ENCODE assay signal across 1 cellular context in the genomic region with DNA sequence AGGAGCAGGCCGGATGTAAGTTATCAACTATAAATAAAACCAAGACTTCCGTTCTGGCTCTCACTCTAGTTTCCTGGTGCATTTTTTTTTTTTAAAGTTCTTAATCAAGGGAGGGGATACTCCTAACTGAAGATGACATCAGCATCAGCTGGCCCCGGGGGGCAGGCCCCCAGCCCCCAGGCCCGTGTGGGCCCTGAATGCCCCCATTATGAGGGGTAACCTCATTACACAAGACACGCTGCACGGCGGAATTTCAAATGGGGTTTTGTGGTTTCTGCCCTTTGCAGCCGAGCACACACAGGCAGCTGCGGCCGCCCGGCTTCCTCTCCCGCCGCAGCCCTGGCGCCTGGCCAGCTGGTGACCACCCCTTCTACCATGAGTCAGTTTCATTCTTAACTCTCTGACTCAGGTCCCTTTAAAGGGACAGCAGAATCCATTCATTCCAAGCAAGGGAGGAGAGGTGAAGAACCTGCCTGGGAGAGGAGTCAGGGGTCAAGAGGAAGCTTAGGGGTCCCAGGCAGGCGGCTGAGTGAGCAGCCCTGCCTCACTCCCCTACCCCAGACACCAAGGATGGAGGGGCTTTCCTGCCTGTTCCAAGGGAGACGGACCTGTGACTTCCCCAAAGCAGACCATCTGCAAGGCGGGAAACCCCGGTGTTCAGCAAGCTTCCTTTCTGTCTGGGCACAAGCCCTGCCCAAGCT.
TF ChIP-seq lines count a peak whose summit lies in the region.

No MANE protein-coding gene starts in this region.

TF ChIP-seq in K562, 482 proteins besides CTCF, POLR2A, EP300 and RAD21 (continued from another document and continues in another):
- no peak for TF ChIP-seq ZNF174 (CRISPR knock-in tag; IDR thresholded peaks at IDR 0.05)
- TF ChIP-seq NFIC (IDR thresholded peaks at IDR 0.05): peak; percentile 99
- TF ChIP-seq PCBP2 (IDR thresholded peaks at IDR 0.05; ENCODE audit: low read depth, low read length, poor library complexity, severe bottlenecking): no peak
- no peak for TF ChIP-seq HIVEP1 (CRISPR knock-in tag; IDR thresholded peaks at IDR 0.05)
- no peak for TF ChIP-seq ZNF780A (CRISPR knock-in tag; IDR thresholded peaks at IDR 0.05)
- peak; percentile 28; the same call in 1 of the 2 replicates for TF ChIP-seq MAFK (IDR thresholded peaks at IDR 0.05; ENCODE audit: low read length)
- TF ChIP-seq MAFF (IDR thresholded peaks at IDR 0.05; ENCODE audit: low read length): no peak; the same call in 1 of the 2 replicates
- TF ChIP-seq, protein P1, sequence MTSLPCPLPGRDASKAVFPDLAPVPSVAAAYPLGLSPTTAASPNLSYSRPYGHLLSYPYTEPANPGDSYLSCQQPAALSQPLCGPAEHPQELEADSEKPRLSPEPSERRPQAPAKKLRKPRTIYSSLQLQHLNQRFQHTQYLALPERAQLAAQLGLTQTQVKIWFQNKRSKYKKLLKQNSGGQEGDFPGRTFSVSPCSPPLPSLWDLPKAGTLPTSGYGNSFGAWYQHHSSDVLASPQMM (CRISPR knock-in tag; IDR thresholded peaks at IDR 0.05): no peak
- TF ChIP-seq ZNF263 (CRISPR knock-in tag; IDR thresholded peaks at IDR 0.05; ENCODE audit: borderline replicate concordance): no peak
- TF ChIP-seq HDAC8 (tag; IDR thresholded peaks at IDR 0.05): no peak
- TF ChIP-seq SMC3 (conservative IDR thresholded peaks at IDR 0.05; ENCODE audit: insufficient read depth, low read depth, low read length): no peak
- TF ChIP-seq, protein P2, sequence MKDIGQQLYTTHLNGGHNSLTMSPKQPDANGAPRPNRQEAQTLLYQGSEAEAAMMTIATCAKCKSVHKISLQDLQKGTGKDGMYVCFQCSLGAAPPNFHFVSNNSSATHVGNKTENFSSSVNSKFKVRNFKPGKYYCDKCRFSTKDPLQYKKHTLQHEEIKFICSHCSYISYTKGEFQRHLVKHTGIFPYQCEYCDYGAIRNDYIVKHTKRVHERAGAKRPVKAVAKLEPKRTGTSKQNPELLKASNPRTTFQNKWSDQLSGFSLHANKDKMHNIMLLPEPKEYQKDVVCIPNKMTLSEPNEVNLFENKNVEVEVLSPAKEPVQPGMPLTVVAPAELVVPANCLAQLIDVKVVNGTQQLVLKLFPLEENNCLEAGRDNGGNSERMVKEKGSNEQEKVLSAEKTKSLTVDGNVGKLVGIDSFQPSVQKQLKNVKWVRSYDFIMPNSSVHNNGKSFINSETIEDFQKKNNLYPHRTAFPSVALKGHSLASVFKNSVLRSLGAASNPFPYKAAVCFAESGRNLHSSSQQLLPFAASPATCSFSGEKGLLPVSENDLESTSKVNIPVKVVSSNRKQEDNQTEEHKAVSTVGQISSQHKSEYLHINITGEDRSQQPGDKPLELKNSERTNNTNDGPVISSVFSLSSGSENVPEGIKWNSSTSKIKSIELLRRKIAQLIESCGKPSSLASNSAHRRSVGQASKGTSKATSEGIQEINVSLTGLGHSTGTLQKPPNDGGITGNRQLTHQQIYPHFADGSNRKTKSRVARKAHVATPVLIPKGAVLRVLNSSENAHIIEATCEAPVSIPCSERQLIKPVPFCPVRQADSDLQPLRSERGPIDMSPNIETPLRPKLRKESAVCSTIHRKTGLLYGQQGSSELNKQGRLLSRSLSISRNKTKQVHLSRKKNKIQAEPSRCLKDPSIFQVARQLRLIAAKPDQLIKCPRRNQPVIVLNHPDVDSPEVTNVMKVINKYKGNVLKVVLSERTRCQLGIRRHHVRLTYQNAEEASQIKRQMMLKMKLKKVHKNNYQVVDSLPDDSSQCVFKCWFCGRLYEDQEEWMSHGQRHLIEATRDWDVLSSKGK (CRISPR knock-in tag; IDR thresholded peaks at IDR 0.05): no peak
- TF ChIP-seq, protein P3, sequence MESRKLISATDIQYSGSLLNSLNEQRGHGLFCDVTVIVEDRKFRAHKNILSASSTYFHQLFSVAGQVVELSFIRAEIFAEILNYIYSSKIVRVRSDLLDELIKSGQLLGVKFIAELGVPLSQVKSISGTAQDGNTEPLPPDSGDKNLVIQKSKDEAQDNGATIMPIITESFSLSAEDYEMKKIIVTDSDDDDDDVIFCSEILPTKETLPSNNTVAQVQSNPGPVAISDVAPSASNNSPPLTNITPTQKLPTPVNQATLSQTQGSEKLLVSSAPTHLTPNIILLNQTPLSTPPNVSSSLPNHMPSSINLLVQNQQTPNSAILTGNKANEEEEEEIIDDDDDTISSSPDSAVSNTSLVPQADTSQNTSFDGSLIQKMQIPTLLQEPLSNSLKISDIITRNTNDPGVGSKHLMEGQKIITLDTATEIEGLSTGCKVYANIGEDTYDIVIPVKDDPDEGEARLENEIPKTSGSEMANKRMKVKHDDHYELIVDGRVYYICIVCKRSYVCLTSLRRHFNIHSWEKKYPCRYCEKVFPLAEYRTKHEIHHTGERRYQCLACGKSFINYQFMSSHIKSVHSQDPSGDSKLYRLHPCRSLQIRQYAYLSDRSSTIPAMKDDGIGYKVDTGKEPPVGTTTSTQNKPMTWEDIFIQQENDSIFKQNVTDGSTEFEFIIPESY (CRISPR knock-in tag; IDR thresholded peaks at IDR 0.05): no peak
- no peak for TF ChIP-seq CHD1 (IDR thresholded peaks at IDR 0.05; ENCODE audit: low read length)
- no peak for TF ChIP-seq HNRNPL (IDR thresholded peaks at IDR 0.05; ENCODE audit: low read depth, low read length)
- no peak for TF ChIP-seq TFAM (CRISPR knock-in tag; conservative IDR thresholded peaks at IDR 0.05)
- peak; percentile 93 for TF ChIP-seq DPF2 (IDR thresholded peaks at IDR 0.05)
- TF ChIP-seq, protein P4, sequence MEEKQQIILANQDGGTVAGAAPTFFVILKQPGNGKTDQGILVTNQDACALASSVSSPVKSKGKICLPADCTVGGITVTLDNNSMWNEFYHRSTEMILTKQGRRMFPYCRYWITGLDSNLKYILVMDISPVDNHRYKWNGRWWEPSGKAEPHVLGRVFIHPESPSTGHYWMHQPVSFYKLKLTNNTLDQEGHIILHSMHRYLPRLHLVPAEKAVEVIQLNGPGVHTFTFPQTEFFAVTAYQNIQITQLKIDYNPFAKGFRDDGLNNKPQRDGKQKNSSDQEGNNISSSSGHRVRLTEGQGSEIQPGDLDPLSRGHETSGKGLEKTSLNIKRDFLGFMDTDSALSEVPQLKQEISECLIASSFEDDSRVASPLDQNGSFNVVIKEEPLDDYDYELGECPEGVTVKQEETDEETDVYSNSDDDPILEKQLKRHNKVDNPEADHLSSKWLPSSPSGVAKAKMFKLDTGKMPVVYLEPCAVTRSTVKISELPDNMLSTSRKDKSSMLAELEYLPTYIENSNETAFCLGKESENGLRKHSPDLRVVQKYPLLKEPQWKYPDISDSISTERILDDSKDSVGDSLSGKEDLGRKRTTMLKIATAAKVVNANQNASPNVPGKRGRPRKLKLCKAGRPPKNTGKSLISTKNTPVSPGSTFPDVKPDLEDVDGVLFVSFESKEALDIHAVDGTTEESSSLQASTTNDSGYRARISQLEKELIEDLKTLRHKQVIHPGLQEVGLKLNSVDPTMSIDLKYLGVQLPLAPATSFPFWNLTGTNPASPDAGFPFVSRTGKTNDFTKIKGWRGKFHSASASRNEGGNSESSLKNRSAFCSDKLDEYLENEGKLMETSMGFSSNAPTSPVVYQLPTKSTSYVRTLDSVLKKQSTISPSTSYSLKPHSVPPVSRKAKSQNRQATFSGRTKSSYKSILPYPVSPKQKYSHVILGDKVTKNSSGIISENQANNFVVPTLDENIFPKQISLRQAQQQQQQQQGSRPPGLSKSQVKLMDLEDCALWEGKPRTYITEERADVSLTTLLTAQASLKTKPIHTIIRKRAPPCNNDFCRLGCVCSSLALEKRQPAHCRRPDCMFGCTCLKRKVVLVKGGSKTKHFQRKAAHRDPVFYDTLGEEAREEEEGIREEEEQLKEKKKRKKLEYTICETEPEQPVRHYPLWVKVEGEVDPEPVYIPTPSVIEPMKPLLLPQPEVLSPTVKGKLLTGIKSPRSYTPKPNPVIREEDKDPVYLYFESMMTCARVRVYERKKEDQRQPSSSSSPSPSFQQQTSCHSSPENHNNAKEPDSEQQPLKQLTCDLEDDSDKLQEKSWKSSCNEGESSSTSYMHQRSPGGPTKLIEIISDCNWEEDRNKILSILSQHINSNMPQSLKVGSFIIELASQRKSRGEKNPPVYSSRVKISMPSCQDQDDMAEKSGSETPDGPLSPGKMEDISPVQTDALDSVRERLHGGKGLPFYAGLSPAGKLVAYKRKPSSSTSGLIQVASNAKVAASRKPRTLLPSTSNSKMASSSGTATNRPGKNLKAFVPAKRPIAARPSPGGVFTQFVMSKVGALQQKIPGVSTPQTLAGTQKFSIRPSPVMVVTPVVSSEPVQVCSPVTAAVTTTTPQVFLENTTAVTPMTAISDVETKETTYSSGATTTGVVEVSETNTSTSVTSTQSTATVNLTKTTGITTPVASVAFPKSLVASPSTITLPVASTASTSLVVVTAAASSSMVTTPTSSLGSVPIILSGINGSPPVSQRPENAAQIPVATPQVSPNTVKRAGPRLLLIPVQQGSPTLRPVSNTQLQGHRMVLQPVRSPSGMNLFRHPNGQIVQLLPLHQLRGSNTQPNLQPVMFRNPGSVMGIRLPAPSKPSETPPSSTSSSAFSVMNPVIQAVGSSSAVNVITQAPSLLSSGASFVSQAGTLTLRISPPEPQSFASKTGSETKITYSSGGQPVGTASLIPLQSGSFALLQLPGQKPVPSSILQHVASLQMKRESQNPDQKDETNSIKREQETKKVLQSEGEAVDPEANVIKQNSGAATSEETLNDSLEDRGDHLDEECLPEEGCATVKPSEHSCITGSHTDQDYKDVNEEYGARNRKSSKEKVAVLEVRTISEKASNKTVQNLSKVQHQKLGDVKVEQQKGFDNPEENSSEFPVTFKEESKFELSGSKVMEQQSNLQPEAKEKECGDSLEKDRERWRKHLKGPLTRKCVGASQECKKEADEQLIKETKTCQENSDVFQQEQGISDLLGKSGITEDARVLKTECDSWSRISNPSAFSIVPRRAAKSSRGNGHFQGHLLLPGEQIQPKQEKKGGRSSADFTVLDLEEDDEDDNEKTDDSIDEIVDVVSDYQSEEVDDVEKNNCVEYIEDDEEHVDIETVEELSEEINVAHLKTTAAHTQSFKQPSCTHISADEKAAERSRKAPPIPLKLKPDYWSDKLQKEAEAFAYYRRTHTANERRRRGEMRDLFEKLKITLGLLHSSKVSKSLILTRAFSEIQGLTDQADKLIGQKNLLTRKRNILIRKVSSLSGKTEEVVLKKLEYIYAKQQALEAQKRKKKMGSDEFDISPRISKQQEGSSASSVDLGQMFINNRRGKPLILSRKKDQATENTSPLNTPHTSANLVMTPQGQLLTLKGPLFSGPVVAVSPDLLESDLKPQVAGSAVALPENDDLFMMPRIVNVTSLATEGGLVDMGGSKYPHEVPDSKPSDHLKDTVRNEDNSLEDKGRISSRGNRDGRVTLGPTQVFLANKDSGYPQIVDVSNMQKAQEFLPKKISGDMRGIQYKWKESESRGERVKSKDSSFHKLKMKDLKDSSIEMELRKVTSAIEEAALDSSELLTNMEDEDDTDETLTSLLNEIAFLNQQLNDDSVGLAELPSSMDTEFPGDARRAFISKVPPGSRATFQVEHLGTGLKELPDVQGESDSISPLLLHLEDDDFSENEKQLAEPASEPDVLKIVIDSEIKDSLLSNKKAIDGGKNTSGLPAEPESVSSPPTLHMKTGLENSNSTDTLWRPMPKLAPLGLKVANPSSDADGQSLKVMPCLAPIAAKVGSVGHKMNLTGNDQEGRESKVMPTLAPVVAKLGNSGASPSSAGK (IDR thresholded peaks at IDR 0.05): no peak
- TF ChIP-seq, protein P5, sequence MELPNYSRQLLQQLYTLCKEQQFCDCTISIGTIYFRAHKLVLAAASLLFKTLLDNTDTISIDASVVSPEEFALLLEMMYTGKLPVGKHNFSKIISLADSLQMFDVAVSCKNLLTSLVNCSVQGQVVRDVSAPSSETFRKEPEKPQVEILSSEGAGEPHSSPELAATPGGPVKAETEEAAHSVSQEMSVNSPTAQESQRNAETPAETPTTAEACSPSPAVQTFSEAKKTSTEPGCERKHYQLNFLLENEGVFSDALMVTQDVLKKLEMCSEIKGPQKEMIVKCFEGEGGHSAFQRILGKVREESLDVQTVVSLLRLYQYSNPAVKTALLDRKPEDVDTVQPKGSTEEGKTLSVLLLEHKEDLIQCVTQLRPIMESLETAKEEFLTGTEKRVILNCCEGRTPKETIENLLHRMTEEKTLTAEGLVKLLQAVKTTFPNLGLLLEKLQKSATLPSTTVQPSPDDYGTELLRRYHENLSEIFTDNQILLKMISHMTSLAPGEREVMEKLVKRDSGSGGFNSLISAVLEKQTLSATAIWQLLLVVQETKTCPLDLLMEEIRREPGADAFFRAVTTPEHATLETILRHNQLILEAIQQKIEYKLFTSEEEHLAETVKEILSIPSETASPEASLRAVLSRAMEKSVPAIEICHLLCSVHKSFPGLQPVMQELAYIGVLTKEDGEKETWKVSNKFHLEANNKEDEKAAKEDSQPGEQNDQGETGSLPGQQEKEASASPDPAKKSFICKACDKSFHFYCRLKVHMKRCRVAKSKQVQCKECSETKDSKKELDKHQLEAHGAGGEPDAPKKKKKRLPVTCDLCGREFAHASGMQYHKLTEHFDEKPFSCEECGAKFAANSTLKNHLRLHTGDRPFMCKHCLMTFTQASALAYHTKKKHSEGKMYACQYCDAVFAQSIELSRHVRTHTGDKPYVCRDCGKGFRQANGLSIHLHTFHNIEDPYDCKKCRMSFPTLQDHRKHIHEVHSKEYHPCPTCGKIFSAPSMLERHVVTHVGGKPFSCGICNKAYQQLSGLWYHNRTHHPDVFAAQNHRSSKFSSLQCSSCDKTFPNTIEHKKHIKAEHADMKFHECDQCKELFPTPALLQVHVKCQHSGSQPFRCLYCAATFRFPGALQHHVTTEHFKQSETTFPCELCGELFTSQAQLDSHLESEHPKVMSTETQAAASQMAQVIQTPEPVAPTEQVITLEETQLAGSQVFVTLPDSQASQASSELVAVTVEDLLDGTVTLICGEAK (IDR thresholded peaks at IDR 0.05): peak; percentile 53
- TF ChIP-seq, protein P5 (CRISPR knock-in tag; IDR thresholded peaks at IDR 0.05): no peak
